8 cellular contexts compared by ENCODE assay signal in genomic region chr9:120876842-120877240, GRCh38. TPM values are rescaled to one million over a fixed set of nuclear protein-coding genes. Genes with fewer than 3 reads are reported as not detected.
DNase-seq lines count a peak whose midpoint lies in the region; ATAC-seq, FAIRE-seq and TF ChIP-seq lines count a peak whose summit lies in the region.

Gene PHF19, minus strand, starts transcription at chr9:120877188. Its CDS starts 2,447 bp downstream, at chr9:120874741.

- CTCF ChIA-PET in HepG2 (lab: Yijun Ruan, JAX; ENCODE audit: low intra/inter-chr PET ratio, low total read pairs) = no interaction called here

- peak; percentile 14 for ATAC-seq in HG03039 (IDR thresholded peaks at IDR 0.05; ENCODE audit: unreplicated experiment)
- ATAC-seq in HepG2 = peak; percentile 14

- POLR2A ChIA-PET in HepG2 (lab: Yijun Ruan, JAX) = interaction anchor here (0.8 to 1.6 kb wide), 2 partner anchors 20 to 110 kb away, joined by 3 read pairs; no protein-coding TSS in a partner anchor

- H3K27ac Mint-ChIP-seq in chondrocyte (ENCODE audit: unreplicated experiment) = peak within 1 kb of the TSS; percentile 92

- H3K36me3 Mint-ChIP-seq in chondrocyte (ENCODE audit: low read depth) = peaks cover 17% of the 10 kb centered on the region

- no peaks in the 10 kb centered on the region for H3K27me3 Mint-ChIP-seq in chondrocyte (ENCODE audit: low read depth)

- no peak for DNase-seq in A172 (ENCODE audit: low spot score)
- DNase-seq in GM12864 (ENCODE audit: low read depth) = no peak
- peak; percentile 53 for DNase-seq in RPMI7951 (ENCODE audit: low read depth)
- DNase-seq in chondrocyte (ENCODE audit: low spot score) = no peak
- DNase-seq in HepG2 (ENCODE audit: low spot score) = peak; percentile 23
- no peak for DNase-seq in testis
- no peak for DNase-seq in retina

- in situ Hi-C loops in HepG2 (cut with HindIII; ENCODE audit: extremely low pct_ligation_motif_present, low pct_unique_long_range_greater_than_20kb) = no loop called here

- peak within 1 kb of the TSS; percentile 84 for H3K9ac ChIP-seq in HepG2 (ENCODE audit: insufficient read depth, low read depth, low read length)

- peak within 1 kb of the TSS; percentile 83 for H3K4me3 Mint-ChIP-seq in chondrocyte (ENCODE audit: unreplicated experiment)

- peaks cover 44% of the 10 kb centered on the region for H3K4me1 Mint-ChIP-seq in chondrocyte (ENCODE audit: low read depth)

- TF ChIP-seq POLR2A in HepG2 (IDR thresholded peaks at IDR 0.05; ENCODE audit: insufficient read depth in 1 of 2, low read depth in 2 of 2, low read length in 2 of 2) (peak in 1 of 2 experiments; percentile 25; a peak in 1 of 4 replicates), testis (IDR thresholded peaks at IDR 0.05) (no peak)

- H3K4me3 ChIP-seq in GM12864 (ENCODE audit: low read depth, low read length) (peak within 1 kb of the TSS; percentile 70), HepG2 (replicated peaks in 1 of 3; ENCODE audit: insufficient read depth in 1 of 3, low read depth in 2 of 3, low read length in 3 of 3) (peak within 1 kb of the TSS; percentile 77 to 89 (median 86)), testis (peak within 1 kb of the TSS; percentile 64 to 69)

- H3K9me3 ChIP-seq in HepG2 (ENCODE audit: low read length) (no peaks in the 10 kb centered on the region), testis (no peaks in the 10 kb centered on the region)

- H3K27me3 ChIP-seq in HepG2 (ENCODE audit: control insufficient read depth in 1 of 2, insufficient read depth in 2 of 2, low read length in 2 of 2) = no peaks in the 10 kb centered on the region; a peak in 1 of 5 replicates
- H3K27me3 ChIP-seq in testis = no peaks in the 10 kb centered on the region

- TF ChIP-seq RAD21 in HepG2 (CRISPR knock-in tag; IDR thresholded peaks at IDR 0.05) = no peak

- BruUV-seq in HepG2 (replicated peaks; lab: Mats Ljungman, UMichigan) = no TSS peak

- H3K27ac ChIP-seq in HepG2 (ENCODE audit: extremely low read length, insufficient read depth, low read length) = peak within 1 kb of the TSS; percentile 96
- H3K27ac ChIP-seq in testis = peak within 1 kb of the TSS; percentile 85 to 94

- peak within 1 kb of the TSS; percentile 99 for H3K4me2 ChIP-seq in HepG2 (ENCODE audit: low read depth, low read length)

- no peaks in the 10 kb centered on the region for H4K20me1 ChIP-seq in HepG2 (ENCODE audit: insufficient read depth, low read length)

- TF ChIP-seq EP300 in HepG2 (IDR thresholded peaks at IDR 0.05; ENCODE audit: low read depth in 2 of 2, low read length in 2 of 2) (no peak), HepG2 (CRISPR knock-in tag; IDR thresholded peaks at IDR 0.05; ENCODE audit: borderline replicate concordance) (no peak)

- H3K36me3 ChIP-seq in HepG2 (replicated peaks in 1 of 2; ENCODE audit: control insufficient read depth in 1 of 2, insufficient read depth in 2 of 2, low read length in 2 of 2) = peaks cover 11 to 29% of the 10 kb centered on the region in 2 experiments; a peak in 4 of 5 replicates
- H3K36me3 ChIP-seq in testis (ENCODE audit: low read depth, missing control alignments) = no peaks in the 10 kb centered on the region

- peak; percentile 11 for TF ChIP-seq CTCF in GM12864 (IDR thresholded peaks at IDR 0.05; ENCODE audit: low read depth, low read length, missing control alignments)
- no peak for TF ChIP-seq CTCF in chondrocyte (IDR thresholded peaks at IDR 0.05)
- no peak for TF ChIP-seq CTCF in HepG2 (CRISPR knock-in tag; IDR thresholded peaks at IDR 0.05)
- TF ChIP-seq CTCF in testis (IDR thresholded peaks at IDR 0.05) = no peak

- FAIRE-seq in HepG2 (lab: Jason Lieb, UNC) = no peak

- H3K4me1 ChIP-seq in HepG2 (ENCODE audit: insufficient read depth, low read length) (peaks cover 45% of the 10 kb centered on the region), testis (peaks cover 4% of the 10 kb centered on the region)

- H3K9me3 Mint-ChIP-seq in chondrocyte (ENCODE audit: low read depth) = no peaks in the 10 kb centered on the region

- H2AFZ ChIP-seq in HepG2 (ENCODE audit: low read length) = peak within 1 kb of the TSS; percentile 67

- intact Hi-C loops in HepG2 (cut with micrococcal nuclease; ENCODE audit: unreplicated experiment) (loop anchor here (2.0 to 5.0 kb wide), 3 partner anchors 34 to 120 kb away; partner anchors contain the start of gene PSMD5), testis (cut with DNase I; ENCODE audit: low total_unique reads) (loop anchor here (5.0 kb wide), 1 partner anchor 50 kb away; the partner anchor contains the start of gene TRAF1)

- H3K79me2 ChIP-seq in HepG2 (ENCODE audit: insufficient read depth, low read length) = peaks cover 14% of the 10 kb centered on the region

- WGBS in HepG2 (ENCODE audit: low lambda C conversion rate) = 5% methylated on average over 16 of the region's 45 CpGs
- 0% methylated on average over 3 to 22 of the region's 45 CpGs for WGBS in testis, 2 donors

TF ChIP-seq in HepG2, 621 proteins besides CTCF, POLR2A, EP300 and RAD21 (continues in another document):
- TF ChIP-seq RBFOX2 (IDR thresholded peaks at IDR 0.05; ENCODE audit: low read depth, low read length) (peak; percentile 68), ZNF276 (CRISPR knock-in tag; IDR thresholded peaks at IDR 0.05; ENCODE audit: low read depth) (no peak), PRMT3 (CRISPR knock-in tag; IDR thresholded peaks at IDR 0.05; ENCODE audit: borderline replicate concordance, low read depth) (peak; percentile 4; the same call in 1 of the 2 replicates), YEATS4 (CRISPR knock-in tag; IDR thresholded peaks at IDR 0.05; ENCODE audit: borderline replicate concordance) (0 out of 2 replicates have a peak, but pooled peaks have one; percentile 38), ZFY (CRISPR knock-in tag; IDR thresholded peaks at IDR 0.05) (peak; percentile 33; the same call in 1 of the 2 replicates), ZNF563 (CRISPR knock-in tag; IDR thresholded peaks at IDR 0.05) (no peak), KDM1A (CRISPR knock-in tag; IDR thresholded peaks at IDR 0.05) (peak; percentile 57; the same call in 1 of the 2 replicates), IKZF4 (CRISPR knock-in tag; IDR thresholded peaks at IDR 0.05; ENCODE audit: borderline replicate concordance, low read depth, not compliant biosample characterization) (no peak), HNRNPK (IDR thresholded peaks at IDR 0.05; ENCODE audit: low read depth, low read length, poor library complexity, severe bottlenecking) (peak; percentile 47), ZFX (CRISPR knock-in tag; IDR thresholded peaks at IDR 0.05; ENCODE audit: low read depth) (0 out of 2 replicates have a peak, but pooled peaks have one; percentile 36), ZNF263 (CRISPR knock-in tag; IDR thresholded peaks at IDR 0.05) (peak; percentile 45; the same call in 1 of the 2 replicates), ZC3H4 (CRISPR knock-in tag; IDR thresholded peaks at IDR 0.05; ENCODE audit: borderline replicate concordance) (peak; percentile 83; the same call in 1 of the 2 replicates), ISL2 (CRISPR knock-in tag; IDR thresholded peaks at IDR 0.05) (0 out of 2 replicates have a peak, but pooled peaks have one; percentile 4), ZNF773 (CRISPR knock-in tag; IDR thresholded peaks at IDR 0.05; ENCODE audit: borderline replicate concordance) (peak; percentile 63; the same call in 1 of the 2 replicates), ZNF777 (CRISPR knock-in tag; IDR thresholded peaks at IDR 0.05) (peak; percentile 37; the same call in 1 of the 2 replicates), ZNF234 (CRISPR knock-in tag; conservative IDR thresholded peaks at IDR 0.05) (0 out of 2 replicates have a peak, but pooled peaks have one; percentile 25)

RNA-seq across cellular contexts. Expression of gene PHF19, which starts in this region (rescaled TPM):
- total RNA-seq in A172 (2014; rRNA removed; shearing (Covaris generic)) = 47.0 and 47.8 TPM in 2 replicates
- 73.2 and 73.4 TPM in 2 replicates for total RNA-seq in RPMI7951 (2014; rRNA removed; shearing (Covaris generic))
- total RNA-seq in chondrocyte = 73.5 to 115 TPM (median 77.8 TPM) in 3 replicates
- 38.9 and 41.3 TPM in 2 replicates for total RNA-seq in HepG2 (2016; rRNA removed; fragmentation: Illumina TruSeq; extraction: Trizol)
- 37.4 and 48.9 TPM in 2 replicates for total RNA-seq in HepG2 (2016; cell fraction: cytosol; rRNA removed; fragmentation: Illumina TruSeq; extraction: Trizol; ENCODE audit: low read depth)
- 37.1 and 41.5 TPM in 2 replicates for total RNA-seq in HepG2 (2016; cell fraction: insoluble cytoplasmic fraction; rRNA removed; fragmentation: Illumina TruSeq; extraction: Trizol)
- total RNA-seq in HepG2 (2016; cell fraction: membrane; rRNA removed; fragmentation: Illumina TruSeq; extraction: Trizol) = 43.2 and 56.9 TPM in 2 replicates
- 34.7 and 40.7 TPM in 2 replicates for total RNA-seq in HepG2 (2016; cell fraction: nucleus; rRNA removed; fragmentation: Illumina TruSeq; extraction: Trizol)
- polyA plus RNA-seq in HepG2 (2011; rRNA removed) = 25.5 and 29.7 TPM in 2 replicates
- polyA plus RNA-seq in HepG2 (2011; cell fraction: cytosol; rRNA removed) = 20.2 and 33.0 TPM in 2 replicates
- polyA plus RNA-seq in HepG2 (2011; cell fraction: nucleus; rRNA removed) = 61.0 and 76.3 TPM in 2 replicates
- 20.3 and 24.3 TPM in 2 replicates for polyA plus RNA-seq in HepG2 (2012)
- polyA plus RNA-seq in HepG2 (2016; cell fraction: cytosol; fragmentation: Illumina TruSeq; extraction: Trizol; ENCODE audit: low read depth) = 79.2 and 107 TPM in 2 replicates
- 42.2 and 45.3 TPM in 2 replicates for polyA plus RNA-seq in HepG2 (2016; cell fraction: insoluble cytoplasmic fraction; fragmentation: Illumina TruSeq; extraction: Trizol; ENCODE audit: low read depth)
- polyA plus RNA-seq in HepG2 (2016; cell fraction: membrane; fragmentation: Illumina TruSeq; extraction: Trizol; ENCODE audit: low read depth) = 66.8 and 74.2 TPM in 2 replicates
- 60.4 and 66.8 TPM in 2 replicates for polyA plus RNA-seq in HepG2 (2016; cell fraction: nucleus; fragmentation: Illumina TruSeq; extraction: Trizol; ENCODE audit: insufficient read depth, low read depth)
- polyA minus RNA-seq in HepG2 (2011; rRNA and poly(A)+ RNA removed; ENCODE audit: low replicate concordance) = 67.2 and 159 TPM in 2 replicates
- polyA minus RNA-seq in HepG2 (2011; cell fraction: cytosol; rRNA and poly(A)+ RNA removed) = 15.8 and 17.7 TPM in 2 replicates
- 34.7 and 42.2 TPM in 2 replicates for polyA minus RNA-seq in HepG2 (2011; cell fraction: nucleus; rRNA and poly(A)+ RNA removed)
- total RNA-seq in testis = 10 to 100 TPM; 40.3 to 41.7 TPM
- 28.5 TPM for polyA plus RNA-seq in testis (ENCODE audit: insufficient read depth, low read depth, low replicate concordance)

Comparison
In these comparisons a context has a peak if more than half of its experiments do, and no peak if none do; other contexts are left out.
1. DNase-seq: peak in RPMI7951 (single experiment) and HepG2 (single experiment); none in A172 (single experiment), GM12864 (single experiment), chondrocyte (single experiment), testis (single experiment) and retina (single experiment).
2. Peak in every context shown above with its lines, with median percentiles within 50 percentile points of each other: H3K4me3 ChIP-seq.